ENCODE assay signal across 8 cellular contexts in the genomic region with DNA sequence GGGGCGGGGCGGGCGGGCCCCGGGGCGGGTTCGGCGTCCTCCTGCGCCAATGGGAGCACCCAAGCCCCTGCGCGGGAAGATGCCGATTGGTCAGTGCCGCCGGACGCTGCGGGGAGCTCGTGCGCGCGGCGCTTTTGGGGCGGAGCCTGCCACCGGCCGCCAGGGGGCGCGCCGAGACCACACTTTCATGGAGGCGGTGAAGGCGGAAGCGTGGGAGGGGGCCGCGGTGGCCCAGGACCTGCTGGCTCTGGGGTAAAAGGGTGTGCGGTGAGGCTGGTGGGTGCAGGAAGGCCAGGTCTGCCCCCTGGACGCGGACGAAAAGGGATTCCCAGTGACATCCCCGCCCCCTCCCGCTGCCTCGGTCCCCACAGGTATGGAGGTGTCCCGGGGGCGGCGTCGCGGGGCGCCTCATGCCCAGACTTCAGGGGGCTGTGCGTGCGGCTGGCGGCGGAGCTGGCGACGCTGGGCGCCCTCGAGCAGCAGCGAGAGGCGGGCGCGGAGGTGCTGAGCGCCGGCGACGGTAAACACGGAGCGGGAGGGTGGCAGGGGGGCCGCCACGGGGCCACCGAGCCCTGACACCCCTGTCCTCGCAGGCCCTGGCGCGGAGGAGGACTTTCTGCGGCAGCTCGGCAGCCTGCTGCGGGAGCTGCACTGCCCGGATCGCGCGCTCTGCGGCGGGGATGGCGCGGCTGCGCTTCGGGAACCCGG. TPM values are rescaled to one million over a fixed set of nuclear protein-coding genes. Genes with fewer than 3 reads are reported as not detected.
DNase-seq lines count a peak whose midpoint lies in the region; ATAC-seq and TF ChIP-seq lines count a peak whose summit lies in the region.

Gene FAM98C (plus strand): TSS at position 127 of the 708 bp plus-strand sequence. CDS start 61 bp downstream, at position 188.

- CTCF ChIA-PET in Calu3 (lab: Charles Lee) = interaction anchor here (0.6 to 1.9 kb wide), 28 partner anchors 8 to 557 kb away, joined by 3 to 26 read pairs (median 4); partner anchors contain the start of genes ACTN4, EIF3K, GGN and MRPS12

- H3K27me3 ChIP-seq in HUES48 (ENCODE audit: control insufficient read depth, insufficient read depth, low read length) (peaks cover 35% of the 10 kb centered on the region), NT2/D1 (ENCODE audit: insufficient read depth, insufficient read length) (peaks cover 19% of the 10 kb centered on the region)

- peak; percentile 98 for DNase-seq in Calu3
- peak; percentile 92 for DNase-seq in NT2/D1 (ENCODE audit: low read depth, low spot score)
- DNase-seq in activated CD8-positive, alpha-beta memory T cell treated with anti-CD3 and anti-CD28 coated beads, Interleukin-2, amount 50 U/mL, for 1 hour (ENCODE audit: extremely low read depth) = peak; percentile 95
- DNase-seq in midbrain (lab: John Stamatoyannopoulos, UW) = peak; percentile 97
- DNase-seq in stimulated activated CD8-positive, alpha-beta memory T cell treated with anti-CD3 and anti-CD28 coated beads, Interleukin-2, amount 100 ng/mL, for 1 hour (ENCODE audit: low read depth in 2 of 2) = peak; percentile 95 to 97

- peak within 1 kb of the TSS; percentile 99 for H3K4me3 Mint-ChIP-seq in Calu3 (ENCODE audit: low read depth, unreplicated experiment)

- no peak within 1 kb of the TSS for H3K27ac ChIP-seq in HUES48 (ENCODE audit: low read depth, low read length)

- intact Hi-C loops in Calu3 (cut with micrococcal nuclease; ENCODE audit: unreplicated experiment) = loop anchor here (2.0 to 5.0 kb wide), 2 partner anchors 234 to 529 kb away; partner anchors contain the start of genes MRPS12 and SARS2

- peak within 1 kb of the TSS; percentile 92 for H3K27ac Mint-ChIP-seq in Calu3 (ENCODE audit: unreplicated experiment)

- H3K9ac ChIP-seq in HUES48 (ENCODE audit: low read depth, low read length) = no peak within 1 kb of the TSS
- H3K9ac ChIP-seq in NT2/D1 (ENCODE audit: insufficient read length, low read depth) = peak within 1 kb of the TSS; percentile 89

- peak; percentile 99 for TF ChIP-seq CTCF in Calu3 (IDR thresholded peaks at IDR 0.05; ENCODE audit: unreplicated experiment)

- peak within 1 kb of the TSS; percentile 72 for H3K4me3 ChIP-seq in HUES48 (ENCODE audit: low read depth, low read length)
- peak within 1 kb of the TSS; percentile 63 for H3K4me3 ChIP-seq in NT2/D1 (ENCODE audit: insufficient read length, low read depth)

- peak; percentile 88 for ATAC-seq in GM21390 (IDR thresholded peaks at IDR 0.05; ENCODE audit: unreplicated experiment)

- H3K9me3 ChIP-seq in HUES48 (ENCODE audit: control insufficient read depth, insufficient read depth, low read length) (no peaks in the 10 kb centered on the region), NT2/D1 (ENCODE audit: insufficient read depth, low read length) (no peaks in the 10 kb centered on the region)

- H3K9me3 Mint-ChIP-seq in Calu3 (ENCODE audit: low read depth, unreplicated experiment) = no peaks in the 10 kb centered on the region

- in situ Hi-C loops in endometrial microvascular endothelial cells (cut with HindIII; ENCODE audit: inconsistent ontology term, low pct_unique_long_range_greater_than_20kb, low sequenced_read_pairs) = no loop called here

- H3K4me1 ChIP-seq in HUES48 (ENCODE audit: control insufficient read depth, insufficient read depth, low read length) (no peaks in the 10 kb centered on the region), NT2/D1 (ENCODE audit: insufficient read depth, insufficient read length) (no peaks in the 10 kb centered on the region)

- H3K27me3 Mint-ChIP-seq in Calu3 (ENCODE audit: unreplicated experiment) = no peaks in the 10 kb centered on the region

- H3K36me3 Mint-ChIP-seq in Calu3 (ENCODE audit: insufficient read depth, unreplicated experiment) = peaks cover 37% of the 10 kb centered on the region

- 0 out of 2 replicates have a peak, but pooled peaks cover 7% of the 10 kb centered on the region for H3K36me3 ChIP-seq in HUES48 (ENCODE audit: control insufficient read depth, insufficient read depth, low read length)
- peaks cover 12% of the 10 kb centered on the region for H3K36me3 ChIP-seq in NT2/D1 (ENCODE audit: insufficient read depth, insufficient read length, low read length)

- BruUV-seq in Calu3 (replicated peaks; lab: Mats Ljungman, UMichigan) = no TSS peak

- no peaks in the 10 kb centered on the region for H3K4me1 Mint-ChIP-seq in Calu3 (ENCODE audit: low read depth, unreplicated experiment)

RNA-seq across cellular contexts. Expression of gene FAM98C, which starts in this region (rescaled TPM):
- total RNA-seq in Calu3 (2022) (31.4 and 32.8 TPM in 2 replicates), endometrial microvascular endothelial cells (ENCODE audit: inconsistent ontology term) (12.9 TPM)
